ENCODE assay signal across 8 cellular contexts in genomic region chr19:18414504-18415176, GRCh38. TPM values are rescaled to one million over a fixed set of nuclear protein-coding genes. Genes with fewer than 3 reads are reported as not detected.
DNase-seq lines count a peak whose midpoint lies in the region; ATAC-seq and TF ChIP-seq lines count a peak whose summit lies in the region.

No MANE protein-coding gene starts in this region.

- ATAC-seq in mucosa of descending colon: no peak
- no peak for ATAC-seq in HG03097 (IDR thresholded peaks at IDR 0.05; ENCODE audit: low FRiP score, unreplicated experiment)
- no peak for ATAC-seq in HG02798 (IDR thresholded peaks at IDR 0.05; ENCODE audit: poor library complexity, unreplicated experiment)
- ATAC-seq in GM19452 (IDR thresholded peaks at IDR 0.05; ENCODE audit: unreplicated experiment): no peak

- no peak overlapping the region for H2BK120ac ChIP-seq in H9 (ENCODE audit: low read depth, low read length, poor library complexity, severe bottlenecking)

- H3K4me3 ChIP-seq in A673 (ENCODE audit: low read depth, low read length, poor library complexity, severe bottlenecking) (no peak overlapping the region), adipocyte (ENCODE audit: low read length) (peak overlapping the region; percentile 70), mucosa of descending colon (no peak overlapping the region)

- BruUV-seq in A673 (replicated peaks; lab: Mats Ljungman, UMichigan): TSS peak; percentile 62

- H3K56ac ChIP-seq in H9 (ENCODE audit: insufficient read length, low read depth, low read length): no peak overlapping the region

- no CpG with 5 or more reads among the region's 11 CpGs for WGBS in H9 (ENCODE audit: extremely low coverage, insufficient read length, low lambda C conversion rate)

- H3K9ac ChIP-seq in H9 (ENCODE audit: extremely low read depth, insufficient read length, low read length) (no peak overlapping the region), adipocyte (ENCODE audit: low read length) (peak overlapping the region; percentile 86)

- no peak overlapping the region for H2BK15ac ChIP-seq in H9 (ENCODE audit: low read depth, low read length)

- H4K20me1 ChIP-seq in H9 (ENCODE audit: control insufficient read depth, insufficient read depth, insufficient read length): no peaks in the 10 kb centered on the region

- H3K4ac ChIP-seq in H9 (ENCODE audit: low read depth, low read length): no peak overlapping the region

- TF ChIP-seq CTCF in A673 (conservative IDR thresholded peaks at IDR 0.05; ENCODE audit: low read depth, low read length) (no peak), H9 (conservative IDR thresholded peaks at IDR 0.05) (no peak), mucosa of descending colon (IDR thresholded peaks at IDR 0.05) (no peak)

- H2BK12ac ChIP-seq in H9 (ENCODE audit: insufficient read length, low read depth, low read length): no peak overlapping the region

- no peak overlapping the region for H3T11ph ChIP-seq in H9 (ENCODE audit: low read length)

- no peak overlapping the region for H3K23ac ChIP-seq in H9 (ENCODE audit: insufficient read length, low read depth, low read length)

- H3K27me3 ChIP-seq in A673 (replicated peaks; ENCODE audit: insufficient read depth, low read depth, low read length, poor library complexity) (no peaks in the 10 kb centered on the region), H9 (ENCODE audit: insufficient read depth, low read length) (no peaks in the 10 kb centered on the region; the same call in 1 of the 2 replicates), adipocyte (replicated peaks; ENCODE audit: control insufficient read depth, insufficient read depth, low read length) (no peaks in the 10 kb centered on the region)

- H3K4me1 ChIP-seq in A673 (ENCODE audit: insufficient read depth, low read length, poor library complexity, severe bottlenecking): peaks cover 50% of the 10 kb centered on the region
- H3K4me1 ChIP-seq in H9 (ENCODE audit: insufficient read depth, low read length): peaks cover 4% of the 10 kb centered on the region; the same call in 1 of the 2 replicates
- H3K4me1 ChIP-seq in adipocyte (ENCODE audit: control insufficient read depth, insufficient read depth, low read length): peaks cover 43% of the 10 kb centered on the region
- peaks cover 31% of the 10 kb centered on the region for H3K4me1 ChIP-seq in mucosa of descending colon (ENCODE audit: low read depth)

- no peak overlapping the region for H3K18ac ChIP-seq in H9 (ENCODE audit: insufficient read length, low read depth, low read length)

- H3K36me3 ChIP-seq in A673 (ENCODE audit: insufficient read depth, low read length, poor library complexity, severe bottlenecking) (no peaks in the 10 kb centered on the region), adipocyte (ENCODE audit: control insufficient read depth, insufficient read depth, low read length, severe bottlenecking) (no peaks in the 10 kb centered on the region), mucosa of descending colon (ENCODE audit: low read depth) (no peaks in the 10 kb centered on the region)

- H4K5ac ChIP-seq in H9 (ENCODE audit: insufficient read length, low read depth, low read length): no peak overlapping the region

- H3K23me2 ChIP-seq in H9 (ENCODE audit: insufficient read length, low read depth, low read length, poor library complexity, severe bottlenecking): peaks cover 12% of the 10 kb centered on the region

- peaks cover 19 to 38% of the 10 kb centered on the region in 2 experiments for H3K4me1 Mint-ChIP-seq in H9

- no peak overlapping the region for H3K27ac Mint-ChIP-seq in H9

- H3K4me3 Mint-ChIP-seq in H9: peak overlapping the region in 1 of 2 experiments; percentile 56; a peak in 2 of 5 replicates

- H3K27me3 Mint-ChIP-seq in H9 (ENCODE audit: low read depth): peaks cover 54% of the 10 kb centered on the region

- no peaks in the 10 kb centered on the region; a peak in 2 of 5 replicates for H3K9me3 Mint-ChIP-seq in H9

- POLR2A ChIA-PET in A673 (lab: Charles Lee; ENCODE audit: low non-redundant PET): interaction anchor here (0.6 to 1.1 kb wide), 3 partner anchors 20 to 135 kb away, joined by 3 to 4 read pairs (median 4); partner anchors contain the start of gene JUND

- H4K91ac ChIP-seq in H9 (ENCODE audit: insufficient read length, low read depth, low read length): no peak overlapping the region

- CTCF ChIA-PET in A673 (lab: Charles Lee): interaction anchor here (0.5 to 1.1 kb wide), 3 partner anchors 64 to 147 kb away, joined by 3 to 7 read pairs (median 4); no protein-coding TSS in a partner anchor

- H4K8ac ChIP-seq in H9 (replicated peaks; ENCODE audit: insufficient read length, low read depth, low read length): no peak overlapping the region

- no peak overlapping the region for H3K4me2 ChIP-seq in H9 (ENCODE audit: insufficient read depth, insufficient read length, low read length)

- no peak overlapping the region for H2AK5ac ChIP-seq in H9 (ENCODE audit: insufficient read length, low read length)

- no peak overlapping the region for H2BK20ac ChIP-seq in H9 (ENCODE audit: low read depth, low read length, poor library complexity, severe bottlenecking)

- no peak overlapping the region for H2AFZ ChIP-seq in H9 (ENCODE audit: low read length)

- H3K9me3 ChIP-seq in A673 (ENCODE audit: low read depth, low read length, poor library complexity, severe bottlenecking) (no peaks in the 10 kb centered on the region), H9 (ENCODE audit: control insufficient read depth, low read depth, low read length) (no peaks in the 10 kb centered on the region), adipocyte (ENCODE audit: control insufficient read depth, low read length) (no peaks in the 10 kb centered on the region), mucosa of descending colon (no peaks in the 10 kb centered on the region)

- no peak for DNase-seq in A673 (ENCODE audit: low spot score)
- peak; percentile 35 for DNase-seq in H9
- DNase-seq in adipocyte (ENCODE audit: low read depth): no peak
- peak; percentile 49 to 67 (median 51) for DNase-seq in mucosa of descending colon
- DNase-seq in OCI-M2 (lab: John Stamatoyannopoulos, UW; ENCODE audit: unreplicated experiment): no peak

- no peak overlapping the region for H2BK5ac ChIP-seq in H9 (ENCODE audit: insufficient read length, low read length)

- H3K14ac ChIP-seq in H9 (ENCODE audit: insufficient read depth, low read length): no peak overlapping the region

- no peaks in the 10 kb centered on the region for H3K79me2 ChIP-seq in H9 (ENCODE audit: insufficient read depth, low read length)

- no peaks in the 10 kb centered on the region for H3K79me1 ChIP-seq in H9 (ENCODE audit: insufficient read depth, low read depth, low read length, poor library complexity, severe bottlenecking)

- H3K27ac ChIP-seq in A673 (ENCODE audit: low read depth, low read length, poor library complexity, severe bottlenecking): peak overlapping the region; percentile 99
- H3K27ac ChIP-seq in H9 (ENCODE audit: insufficient read length, low read depth, low read length): no peak overlapping the region

- intact Hi-C loops in A673 (cut with micrococcal nuclease; ENCODE audit: unreplicated experiment) (loop anchor here (5.0 kb wide), 1 partner anchor 212 kb away; the partner anchor contains the start of gene RAB3A), mucosa of descending colon (cut with DNase I, micrococcal nuclease) (no loop called here)

- no peaks in the 10 kb centered on the region for H3K36me3 Mint-ChIP-seq in H9 (ENCODE audit: insufficient read depth in 1 of 3, low read depth in 3 of 3)

RNA-seq across cellular contexts. Expression of gene SSBP4, which starts 4.6 kb away (rescaled TPM):
- 242 and 248 TPM in 2 replicates for total RNA-seq in A673 (2021)
- total RNA-seq in H9 (2021): 46.1 and 50.0 TPM in 2 replicates
- 10 to 100 TPM; 31.2 to 48.6 (median 41.1) TPM for total RNA-seq in mucosa of descending colon

RNA-seq across cellular contexts. Expression of gene LRRC25, which starts 17.2 kb away (rescaled TPM):
- total RNA-seq in A673 (2021): not detected in 2 replicates
- 0.18 TPM in 1 of 2 replicates, not detected in the other for total RNA-seq in H9 (2021)
- total RNA-seq in mucosa of descending colon: 1 to 10 TPM; 2.1 to 8.8 (median 5.8) TPM

RNA-seq across cellular contexts. Expression of gene ISYNA1, which starts 23.3 kb away (rescaled TPM):
- total RNA-seq in A673 (2021): 153 and 223 TPM in 2 replicates
- total RNA-seq in H9 (2021): 241 and 255 TPM in 2 replicates
- total RNA-seq in mucosa of descending colon: 10 to 100 TPM; 10.2 to 20.0 (median 13.2) TPM

RNA-seq across cellular contexts. Expression of gene GDF15, which starts 28.7 kb away (rescaled TPM):
- total RNA-seq in A673 (2021) (4.0 and 4.7 TPM in 2 replicates), H9 (2021) (5.7 and 7.0 TPM in 2 replicates), mucosa of descending colon (10 to 100 TPM; 13.8 to 28.2 (median 20.4) TPM)

Comparison
In these comparisons a context has a peak if more than half of its experiments do, and no peak if none do; other contexts are left out.
1. DNase-seq: peak in H9 (single experiment) and mucosa of descending colon (3 of 3); none in A673 (single experiment), adipocyte (single experiment) and OCI-M2 (single experiment).